27 cellular contexts compared by ENCODE assay signal in the genomic region with DNA sequence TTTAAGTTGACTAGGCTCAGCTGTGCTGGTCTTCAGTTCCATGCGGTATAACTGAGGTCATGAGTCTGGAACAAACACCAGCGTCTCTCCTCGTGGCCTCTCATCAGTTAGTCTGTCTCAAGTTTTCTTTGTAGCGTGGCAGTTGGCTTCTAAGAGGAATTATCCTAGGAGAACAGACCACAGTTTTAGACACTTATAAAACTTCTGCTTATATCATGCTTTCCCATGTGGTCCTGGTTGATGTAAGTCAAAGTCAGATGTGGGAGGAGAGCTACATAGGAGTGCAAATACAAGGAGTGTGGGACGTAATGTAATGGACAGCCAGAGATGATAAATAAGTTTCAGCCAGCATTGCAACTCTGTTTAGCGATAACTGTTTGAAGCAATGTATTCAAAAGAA.
"Had no signal": no experiment of that assay in that cellular context is flagged by ENCODE, and none has a peak within 500 bp of the region (broad histone marks: within the 10 kb centered on the region; RNA-seq: fewer than 3 reads in every experiment).

No MANE protein-coding gene starts in this region.

- H3K27ac ChIP-seq: colonic mucosa, esophagus muscularis mucosa, lower lobe of right lung, ovary, right lobe of liver, thyroid gland had no signal

- ATAC-seq: left ventricle myocardium superior; lower lobe of right lung; naive thymus-derived CD4-positive, alpha-beta T cell; stimulated activated naive CD8-positive, alpha-beta T cell treated with anti-CD3 and anti-CD28 coated beads, Interleukin-15, amount 100 ng/mL, for 72 hours had no signal

- H3K9me3 ChIP-seq: colonic mucosa, esophagus muscularis mucosa, lower lobe of right lung, ovary, right lobe of liver, thyroid gland had no signal

- FAIRE-seq: endothelial cell of umbilical vein, frontal cortex had no signal

- H3K4me3 Mint-ChIP-seq: central memory CD8-positive, alpha-beta T cell; dendritic cell treated with granulocyte-macrophage colony-stimulating factor and Interleukin-4, amounts not matched to agents 40 ng/mL and 50 ng/mL, for 4 days; immature natural killer cell; memory B cell; naive thymus-derived CD4-positive, alpha-beta T cell; stimulated activated naive CD8-positive, alpha-beta T cell treated with anti-CD3 and anti-CD28 coated beads, Interleukin-15, amount 100 ng/mL, for 72 hours; type B pancreatic cell had no signal

- H3K36me3 Mint-ChIP-seq: immature natural killer cell; memory B cell; naive thymus-derived CD4-positive, alpha-beta T cell had no signal

- H3K27me3 ChIP-seq: colonic mucosa, esophagus muscularis mucosa, ovary, right lobe of liver, thyroid gland had no signal

- DNase-seq: colonic mucosa; effector memory CD4-positive, alpha-beta T cell; hypothalamus; immature natural killer cell; islet precursor cell; left ventricle myocardium superior; lower lobe of right lung; midbrain; naive thymus-derived CD4-positive, alpha-beta T cell; occipital lobe; ovary; posterior cingulate gyrus; retina; right lobe of liver; stimulated activated CD4-positive, alpha-beta T cell treated with anti-CD3 and anti-CD28 coated beads, Interleukin-1b, Interleukin-23, amount 100 ng/mL, for 48 hours; stimulated activated CD4-positive, alpha-beta T cell treated with anti-CD3 and anti-CD28 coated beads, Interleukin-4, amount 100 ng/mL, for 1 hour; stimulated activated CD8-positive, alpha-beta memory T cell treated with anti-CD3 and anti-CD28 coated beads, Interleukin-4, amount 100 ng/mL, for 48 hours; stimulated activated naive CD4-positive, alpha-beta T cell; stimulated activated naive CD8-positive, alpha-beta T cell treated with anti-CD3 and anti-CD28 coated beads, Interleukin-15, amount 100 ng/mL, for 72 hours; thyroid gland had no signal

- H3K27ac Mint-ChIP-seq: dendritic cell treated with granulocyte-macrophage colony-stimulating factor and Interleukin-4, amounts not matched to agents 40 ng/mL and 50 ng/mL, for 4 days; memory B cell; naive thymus-derived CD4-positive, alpha-beta T cell; stimulated activated naive CD8-positive, alpha-beta T cell treated with anti-CD3 and anti-CD28 coated beads, Interleukin-15, amount 100 ng/mL, for 72 hours; type B pancreatic cell had no signal

- H3K27me3 Mint-ChIP-seq: central memory CD8-positive, alpha-beta T cell; dendritic cell treated with granulocyte-macrophage colony-stimulating factor and Interleukin-4, amounts not matched to agents 40 ng/mL and 50 ng/mL, for 4 days; memory B cell; naive thymus-derived CD4-positive, alpha-beta T cell; stimulated activated naive CD8-positive, alpha-beta T cell treated with anti-CD3 and anti-CD28 coated beads, Interleukin-15, amount 100 ng/mL, for 72 hours; type B pancreatic cell had no signal

- H3K4me3 ChIP-seq: colonic mucosa, esophagus muscularis mucosa, lower lobe of right lung, ovary, right lobe of liver, thyroid gland had no signal

- H3K4me1 ChIP-seq: colonic mucosa, lower lobe of right lung had no signal

- H3K9me3 Mint-ChIP-seq: central memory CD8-positive, alpha-beta T cell; dendritic cell treated with granulocyte-macrophage colony-stimulating factor and Interleukin-4, amounts not matched to agents 40 ng/mL and 50 ng/mL, for 4 days; immature natural killer cell; memory B cell; naive thymus-derived CD4-positive, alpha-beta T cell; stimulated activated naive CD8-positive, alpha-beta T cell treated with anti-CD3 and anti-CD28 coated beads, Interleukin-15, amount 100 ng/mL, for 72 hours; type B pancreatic cell had no signal

- H3K4me1 Mint-ChIP-seq: immature natural killer cell; memory B cell; naive thymus-derived CD4-positive, alpha-beta T cell; stimulated activated naive CD8-positive, alpha-beta T cell treated with anti-CD3 and anti-CD28 coated beads, Interleukin-15, amount 100 ng/mL, for 72 hours had no signal

- H3K36me3 ChIP-seq: colonic mucosa, esophagus muscularis mucosa, lower lobe of right lung, ovary, right lobe of liver, thyroid gland had no signal
